In genomic region chrX:6708676-6709075, GRCh38 we compare ENCODE assay signal across 23 cellular contexts.
"Had no signal": no experiment of that assay in that cellular context is flagged by ENCODE, and none has a peak within 500 bp of the region (broad histone marks: within the 10 kb centered on the region; RNA-seq: fewer than 3 reads in every experiment).

No MANE protein-coding gene starts in this region.

- H3K4me1 Mint-ChIP-seq: activated naive CD4-positive, alpha-beta T cell treated with anti-CD3 and anti-CD28 coated beads, Interleukin-2, amount 50 U/mL, for 24 hours; central memory CD8-positive, alpha-beta T cell; natural killer cell; stimulated activated memory B cell treated with anti-CD40 and anti-IgM and Interleukin-4, amounts not matched to agents 10 μg/mL and 1 μg/mL and 100 μg/mL, for 72 hours; T-cell had no signal

- H3K4me2 ChIP-seq: smooth muscle cell had no signal

- ATAC-seq: left lung; natural killer cell; stimulated activated memory B cell treated with anti-CD40 and anti-IgM and Interleukin-4, amounts not matched to agents 10 μg/mL and 1 μg/mL and 100 μg/mL, for 72 hours; T-cell had no signal

- H3K27me3 ChIP-seq: brain microvascular endothelial cell, left lung, sigmoid colon, upper lobe of left lung had no signal

- H3K36me3 ChIP-seq: brain microvascular endothelial cell, left lung, sigmoid colon, thoracic aorta, upper lobe of left lung had no signal

- H3K9me3 Mint-ChIP-seq: activated naive CD4-positive, alpha-beta T cell treated with anti-CD3 and anti-CD28 coated beads, Interleukin-2, amount 50 U/mL, for 24 hours; central memory CD8-positive, alpha-beta T cell; stimulated activated memory B cell treated with anti-CD40 and anti-IgM and Interleukin-4, amounts not matched to agents 10 μg/mL and 1 μg/mL and 100 μg/mL, for 72 hours; T-cell; T-helper 2 cell treated with Interferon-gamma antibody and Interleukin-4, amounts not matched to agents 5 μg/mL and 100 μg/mL, for 36 hours had no signal

- H3K36me3 Mint-ChIP-seq: activated naive CD4-positive, alpha-beta T cell treated with anti-CD3 and anti-CD28 coated beads, Interleukin-2, amount 50 U/mL, for 24 hours; natural killer cell; stimulated activated memory B cell treated with anti-CD40 and anti-IgM and Interleukin-4, amounts not matched to agents 10 μg/mL and 1 μg/mL and 100 μg/mL, for 72 hours; T-cell had no signal

- H3K4me1 ChIP-seq: left lung, sigmoid colon, upper lobe of left lung had no signal

- H3K4me3 ChIP-seq: left lung, lung, sigmoid colon, smooth muscle cell, thoracic aorta, upper lobe of left lung had no signal

- H3K27me3 Mint-ChIP-seq: activated naive CD4-positive, alpha-beta T cell treated with anti-CD3 and anti-CD28 coated beads, Interleukin-2, amount 50 U/mL, for 24 hours; central memory CD8-positive, alpha-beta T cell; progenitor cell of endocrine pancreas; stimulated activated memory B cell treated with anti-CD40 and anti-IgM and Interleukin-4, amounts not matched to agents 10 μg/mL and 1 μg/mL and 100 μg/mL, for 72 hours; T-cell had no signal

- H3K9me3 ChIP-seq: left lung, sigmoid colon, thoracic aorta, upper lobe of left lung had no signal

- H3K27ac Mint-ChIP-seq: activated naive CD4-positive, alpha-beta T cell treated with anti-CD3 and anti-CD28 coated beads, Interleukin-2, amount 50 U/mL, for 24 hours; natural killer cell; stimulated activated memory B cell treated with anti-CD40 and anti-IgM and Interleukin-4, amounts not matched to agents 10 μg/mL and 1 μg/mL and 100 μg/mL, for 72 hours; T-cell; T-helper 2 cell treated with Interferon-gamma antibody and Interleukin-4, amounts not matched to agents 5 μg/mL and 100 μg/mL, for 36 hours had no signal

- DNase-seq: activated CD4-positive, alpha-beta T cell treated with anti-CD3 and anti-CD28 coated beads for 1 hour; activated gamma-delta T cell treated with Interleukin-2 at 50 U/mL for 16 hours; activated T-cell treated with anti-CD3 and anti-CD28 coated beads, Interleukin-2, amount 50 U/mL, for 1 hour; anterior cingulate cortex; brain microvascular endothelial cell; effector memory CD4-positive, alpha-beta T cell; kidney glomerular epithelial cell; left lung; midbrain; natural killer cell; retina; sigmoid colon; stimulated activated CD4-positive, alpha-beta T cell treated with anti-CD3 and anti-CD28 coated beads, Interleukin-15, amount 100 ng/mL, for 24 hours; T-cell; upper lobe of left lung had no signal

- H3K27ac ChIP-seq: brain microvascular endothelial cell, left lung, sigmoid colon, thoracic aorta, upper lobe of left lung had no signal

- H3K4me3 Mint-ChIP-seq: activated naive CD4-positive, alpha-beta T cell treated with anti-CD3 and anti-CD28 coated beads, Interleukin-2, amount 50 U/mL, for 24 hours; central memory CD8-positive, alpha-beta T cell; natural killer cell; stimulated activated memory B cell treated with anti-CD40 and anti-IgM and Interleukin-4, amounts not matched to agents 10 μg/mL and 1 μg/mL and 100 μg/mL, for 72 hours; T-cell; T-helper 2 cell treated with Interferon-gamma antibody and Interleukin-4, amounts not matched to agents 5 μg/mL and 100 μg/mL, for 36 hours had no signal
